ENCODE assay signal across 19 cellular contexts in genomic region chr7:35983585-35983984, GRCh38.
DNase-seq lines count a peak whose midpoint lies in the region; ATAC-seq, FAIRE-seq and TF ChIP-seq lines count a peak whose summit lies in the region.
"Had no signal": no experiment of that assay in that cellular context is flagged by ENCODE, and none has a peak within 500 bp of the region (broad histone marks: within the 10 kb centered on the region; RNA-seq: fewer than 3 reads in every experiment).

No MANE protein-coding gene starts in this region.

- no peak overlapping the region for H4K5ac ChIP-seq in H1 (ENCODE audit: insufficient read length, low read depth, low read length)

- H3K4me1 ChIP-seq in H1 (replicated peaks in 1 of 4; ENCODE audit: control insufficient read depth in 3 of 4, insufficient read depth in 4 of 4, low read length in 3 of 4) = no peaks in the 10 kb centered on the region; a peak in 1 of 7 replicates
- H3K4me1 ChIP-seq in osteoblast (ENCODE audit: insufficient read depth, low read length) = no peaks in the 10 kb centered on the region
- H3K4me1 ChIP-seq: Caco-2 had no signal

- H4K8ac ChIP-seq in H1 (ENCODE audit: extremely low read depth, insufficient read depth, low read length) = peak overlapping the region; percentile 65; the same call in 1 of the 2 replicates

- CTCF ChIA-PET in H1 (lab: Charles Lee; ENCODE audit: partially characterized antibody) = interaction anchor here (0.7 to 4.4 kb wide), 17 partner anchors 20 to 333 kb away, joined by 3 to 80 read pairs (median 5); no protein-coding TSS in a partner anchor

- no peaks in the 10 kb centered on the region for H3K79me2 ChIP-seq in H1 (ENCODE audit: control insufficient read depth in 1 of 2, insufficient read depth in 2 of 2, low read length in 2 of 2)
- H3K79me2 ChIP-seq in osteoblast (ENCODE audit: insufficient read depth, low read length) = no peaks in the 10 kb centered on the region

- H2AFZ ChIP-seq in H1 (ENCODE audit: low read length) (no peak overlapping the region), osteoblast (ENCODE audit: low read length) (peak overlapping the region; percentile 62)

- peaks cover 21% of the 10 kb centered on the region for H3K4me1 Mint-ChIP-seq in glutamatergic neuron (ENCODE audit: low read depth, unreplicated experiment)
- H3K4me1 Mint-ChIP-seq: CD14-positive monocyte; CD8-positive, alpha-beta memory T cell had no signal

- 90% methylated on average over 5 of the region's 5 CpGs; no CpG with 5 or more reads in 1 of the 2 experiments for WGBS in H1 (ENCODE audit: extremely low coverage in 1 of 2, insufficient coverage in 1 of 2, insufficient read length in 1 of 2, insufficient replicate concordance in 2 of 2, low coverage in 1 of 2, low lambda C conversion rate in 2 of 2, missing lambda C conversion rate in 1 of 2), 2 experiments

- no peak overlapping the region for H2AK5ac ChIP-seq in H1 (ENCODE audit: low read depth, low read length)

- no peaks in the 10 kb centered on the region for H3K36me3 Mint-ChIP-seq in glutamatergic neuron (ENCODE audit: unreplicated experiment)
- H3K36me3 Mint-ChIP-seq: CD14-positive monocyte; CD8-positive, alpha-beta memory T cell had no signal

- H3K9ac ChIP-seq in H1 (replicated peaks in 1 of 4; ENCODE audit: extremely low read depth in 1 of 4, low read depth in 3 of 4, low read length in 3 of 4) = no peak overlapping the region

- no peak for TF ChIP-seq POLR2A in H1 (IDR thresholded peaks at IDR 0.05; ENCODE audit: control extremely low read depth in 1 of 2, low read depth in 2 of 2, low read length in 2 of 2)

- no peak overlapping the region for H2BK12ac ChIP-seq in H1 (ENCODE audit: low read depth, low read length)

- no peaks in the 10 kb centered on the region for H3K23me2 ChIP-seq in H1 (ENCODE audit: low read depth, low read length)

- no peak overlapping the region for H3K4me3 Mint-ChIP-seq in glutamatergic neuron (ENCODE audit: unreplicated experiment)
- H3K4me3 Mint-ChIP-seq: CD14-positive monocyte; CD8-positive, alpha-beta memory T cell; HFFc6 had no signal

- H3K27ac ChIP-seq in H1 (ENCODE audit: low read depth, low read length) = no peak overlapping the region
- H3K27ac ChIP-seq in osteoblast (ENCODE audit: low read depth, low read length) = no peak overlapping the region

- no peak overlapping the region for H3K14ac ChIP-seq in H1 (ENCODE audit: insufficient read length)

- no peak for ATAC-seq in HG03354 (IDR thresholded peaks at IDR 0.05; ENCODE audit: poor library complexity, severe bottlenecking, unreplicated experiment)
- ATAC-seq: A549, GM12878, HepG2 had no signal

- no peak overlapping the region for H2BK15ac ChIP-seq in H1 (ENCODE audit: low read length)

- no peak overlapping the region for H2BK20ac ChIP-seq in H1 (ENCODE audit: low read length)

- TF ChIP-seq EP300 in H1 (IDR thresholded peaks at IDR 0.05; ENCODE audit: borderline replicate concordance in 1 of 2, low read depth in 2 of 2, low read length in 2 of 2) = no peak

- H3K9me3 ChIP-seq in H1 (ENCODE audit: insufficient read depth in 2 of 2, low read depth in 1 of 2, low read length in 1 of 2) = no peaks in the 10 kb centered on the region
- no peaks in the 10 kb centered on the region for H3K9me3 ChIP-seq in osteoblast (ENCODE audit: low read depth, low read length)
- H3K9me3 ChIP-seq: A549, Caco-2 had no signal

- H3K9me3 Mint-ChIP-seq in glutamatergic neuron (ENCODE audit: unreplicated experiment) = no peaks in the 10 kb centered on the region
- H3K9me3 Mint-ChIP-seq: CD14-positive monocyte; CD8-positive, alpha-beta memory T cell; HFFc6 had no signal

- POLR2A ChIA-PET in H1 (lab: Charles Lee; ENCODE audit: partially characterized antibody) = interaction anchor here (1.1 kb wide), 1 partner anchor 297 kb away, joined by 3 read pairs; no protein-coding TSS in a partner anchor

- no peaks in the 10 kb centered on the region for H3K79me1 ChIP-seq in H1 (ENCODE audit: low read depth, low read length)

- no peak overlapping the region for H2BK5ac ChIP-seq in H1 (ENCODE audit: low read depth, low read length)

- no peak overlapping the region for H3K27ac Mint-ChIP-seq in glutamatergic neuron (ENCODE audit: unreplicated experiment)
- H3K27ac Mint-ChIP-seq: CD8-positive, alpha-beta memory T cell; HFFc6 had no signal

- DNase-seq in ELR (ENCODE audit: low read depth) = peak; percentile 12
- DNase-seq in MV-4-11 (lab: John Stamatoyannopoulos, UW) = peak; percentile 3
- DNase-seq in H1 (ENCODE audit: low read depth in 1 of 2, low spot score in 2 of 2) = no peak
- DNase-seq in osteoblast (ENCODE audit: insufficient read length, low spot score, missing footprints) = no peak
- DNase-seq in GF-D8 (lab: John Stamatoyannopoulos, UW) = no peak
- DNase-seq in glutamatergic neuron = no peak
- DNase-seq: Caco-2; CD8-positive, alpha-beta memory T cell; DND-41; GOT3; HCEC 1CT; HFFc6 had no signal

- no peak for TF ChIP-seq RAD21 in H1 (IDR thresholded peaks at IDR 0.05 in 1 of 2, conservative IDR thresholded peaks at IDR 0.05 in 1 of 2; ENCODE audit: low read depth in 2 of 2, low read length in 2 of 2)

- H3K27me3 Mint-ChIP-seq in glutamatergic neuron (ENCODE audit: unreplicated experiment) = peaks cover 5% of the 10 kb centered on the region

- H3K36me3 ChIP-seq in H1 (ENCODE audit: control insufficient read depth in 2 of 4, insufficient read depth in 4 of 4, low read length in 3 of 4) = no peaks in the 10 kb centered on the region
- H3K36me3 ChIP-seq in osteoblast (ENCODE audit: insufficient read depth, low read length) = no peaks in the 10 kb centered on the region

- H3K56ac ChIP-seq in H1 (replicated peaks; ENCODE audit: insufficient read length, low read depth, low read length) = no peak overlapping the region

- H3K4me3 ChIP-seq in H1 (ENCODE audit: extremely low read depth in 1 of 4, insufficient read depth in 2 of 4, low read depth in 3 of 4, low read length in 4 of 4) (no peak overlapping the region), osteoblast (ENCODE audit: insufficient read depth, low read length) (no peak overlapping the region)
- H3K4me3 ChIP-seq: A549, GM12878 had no signal

- no peak overlapping the region for H2BK120ac ChIP-seq in H1 (replicated peaks; ENCODE audit: low read depth, low read length)

- no peak for TF ChIP-seq CTCF in H1 (IDR thresholded peaks at IDR 0.05; ENCODE audit: control extremely low read depth in 1 of 3, insufficient read depth in 1 of 3, low read depth in 1 of 3, low read length in 3 of 3)
- TF ChIP-seq CTCF in osteoblast (IDR thresholded peaks at IDR 0.05; ENCODE audit: extremely low read depth, low read depth, low read length) = no peak
- TF ChIP-seq CTCF in glutamatergic neuron (IDR thresholded peaks at IDR 0.05; ENCODE audit: partially characterized antibody, unreplicated experiment) = no peak

- no peak overlapping the region for H3K23ac ChIP-seq in H1 (ENCODE audit: insufficient read length)

- H4K91ac ChIP-seq in H1 (replicated peaks; ENCODE audit: insufficient read length, low read length) = no peak overlapping the region

- H3K27me3 ChIP-seq in H1 (replicated peaks in 1 of 4; ENCODE audit: control insufficient read depth in 3 of 4, extremely low read depth in 1 of 4, insufficient read depth in 3 of 4, low read length in 3 of 4) (no peaks in the 10 kb centered on the region), osteoblast (ENCODE audit: insufficient read depth, low read length) (peaks cover 8% of the 10 kb centered on the region)

- H3K4ac ChIP-seq in H1 (replicated peaks; ENCODE audit: insufficient read length, low read depth, low read length) = no peak overlapping the region

- H3K4me2 ChIP-seq in H1 (ENCODE audit: insufficient read depth in 1 of 2, low read depth in 2 of 2, low read length in 2 of 2) = no peak overlapping the region
- no peak overlapping the region for H3K4me2 ChIP-seq in osteoblast (ENCODE audit: insufficient read depth, low read length)
- H3K4me2 ChIP-seq: A549 had no signal

- H4K20me1 ChIP-seq in H1 (replicated peaks in 1 of 2; ENCODE audit: control insufficient read depth in 1 of 2, insufficient read depth in 2 of 2, low read length in 2 of 2) (no peaks in the 10 kb centered on the region), osteoblast (ENCODE audit: insufficient read depth, low read length) (no peaks in the 10 kb centered on the region)

- FAIRE-seq in H1 (lab: Jason Lieb, UNC) = no peak
- FAIRE-seq: A549, GM12878, GM18507, HepG2, HTR-8/SVneo had no signal

- H3K18ac ChIP-seq in H1 (ENCODE audit: extremely low read depth, low read length) = no peak overlapping the region

TF ChIP-seq in H1, 55 proteins besides CTCF, POLR2A, EP300 and RAD21:
- no peak for TF ChIP-seq HDAC2 (IDR thresholded peaks at IDR 0.05; ENCODE audit: borderline replicate concordance in 1 of 2, low read depth in 2 of 2, low read length in 2 of 2)
- no peak for TF ChIP-seq RFX5 (IDR thresholded peaks at IDR 0.05; ENCODE audit: borderline replicate concordance, low read depth, low read length)
- no peak for TF ChIP-seq CREB1 (IDR thresholded peaks at IDR 0.05)
- TF ChIP-seq MAFK (IDR thresholded peaks at IDR 0.05; ENCODE audit: low read depth, low read length) = no peak
- TF ChIP-seq SP2 (IDR thresholded peaks at IDR 0.05; ENCODE audit: low read length) = no peak
- TF ChIP-seq KDM5A (IDR thresholded peaks at IDR 0.05; ENCODE audit: low read length) = no peak
- no peak for TF ChIP-seq YY1 (IDR thresholded peaks at IDR 0.05; ENCODE audit: low read depth, low read length)
- no peak for TF ChIP-seq CHD2 (IDR thresholded peaks at IDR 0.05; ENCODE audit: low read length)
- no peak for TF ChIP-seq SAP30 (IDR thresholded peaks at IDR 0.05; ENCODE audit: insufficient read depth, insufficient replicate concordance, low read length)
- no peak for TF ChIP-seq KDM1A (IDR thresholded peaks at IDR 0.05; ENCODE audit: borderline replicate concordance, low read length)
- TF ChIP-seq ASH2L (IDR thresholded peaks at IDR 0.05; ENCODE audit: low read length) = no peak
- no peak for TF ChIP-seq NANOG (IDR thresholded peaks at IDR 0.05; ENCODE audit: insufficient read depth, low read depth, low read length, poor library complexity, severe bottlenecking)
- TF ChIP-seq TBP (IDR thresholded peaks at IDR 0.05; ENCODE audit: low read depth, low read length) = no peak
- no peak for TF ChIP-seq BRCA1 (IDR thresholded peaks at IDR 0.05; ENCODE audit: low read depth, low read length)

Comparison
In these comparisons a context has a peak if more than half of its experiments do, and no peak if none do; other contexts are left out.
1. DNase-seq: peak in ELR (single experiment) and MV-4-11 (single experiment); none in H1 (0 of 2), osteoblast (single experiment), GF-D8 (single experiment) and glutamatergic neuron (single experiment).